In the genomic region with DNA sequence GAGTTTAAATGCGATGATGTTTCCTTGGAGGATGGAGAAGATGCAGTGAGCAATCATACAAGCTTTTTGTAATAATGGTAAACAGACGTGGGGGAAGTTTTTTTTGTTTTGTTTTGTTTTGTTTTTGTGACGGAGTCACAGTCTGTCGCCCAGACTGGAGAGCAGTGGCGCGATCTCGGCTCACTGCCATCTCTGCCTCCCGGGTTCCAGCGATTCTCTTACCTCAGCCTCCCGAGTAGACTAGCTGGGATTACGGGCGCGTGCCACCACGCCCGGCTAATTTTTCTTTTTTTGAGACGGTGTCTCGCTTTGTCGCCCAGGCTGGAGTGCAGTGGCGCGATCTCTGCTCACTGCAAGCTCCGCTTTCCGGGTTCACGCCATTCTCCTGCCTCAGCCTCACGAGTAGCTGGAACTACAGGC, we compare ENCODE assay signal across 1 cellular context.
TF ChIP-seq lines count a peak whose summit lies in the region.

No MANE protein-coding gene starts in this region.

TF ChIP-seq in H1, 55 proteins besides CTCF, POLR2A, EP300 and RAD21:
- 0 out of 2 replicates have a peak, but pooled peaks have one; percentile 28 for TF ChIP-seq POLR2AphosphoS5 (IDR thresholded peaks at IDR 0.05; ENCODE audit: low read depth, low read length)
